8 cellular contexts compared by ENCODE assay signal in the genomic region with DNA sequence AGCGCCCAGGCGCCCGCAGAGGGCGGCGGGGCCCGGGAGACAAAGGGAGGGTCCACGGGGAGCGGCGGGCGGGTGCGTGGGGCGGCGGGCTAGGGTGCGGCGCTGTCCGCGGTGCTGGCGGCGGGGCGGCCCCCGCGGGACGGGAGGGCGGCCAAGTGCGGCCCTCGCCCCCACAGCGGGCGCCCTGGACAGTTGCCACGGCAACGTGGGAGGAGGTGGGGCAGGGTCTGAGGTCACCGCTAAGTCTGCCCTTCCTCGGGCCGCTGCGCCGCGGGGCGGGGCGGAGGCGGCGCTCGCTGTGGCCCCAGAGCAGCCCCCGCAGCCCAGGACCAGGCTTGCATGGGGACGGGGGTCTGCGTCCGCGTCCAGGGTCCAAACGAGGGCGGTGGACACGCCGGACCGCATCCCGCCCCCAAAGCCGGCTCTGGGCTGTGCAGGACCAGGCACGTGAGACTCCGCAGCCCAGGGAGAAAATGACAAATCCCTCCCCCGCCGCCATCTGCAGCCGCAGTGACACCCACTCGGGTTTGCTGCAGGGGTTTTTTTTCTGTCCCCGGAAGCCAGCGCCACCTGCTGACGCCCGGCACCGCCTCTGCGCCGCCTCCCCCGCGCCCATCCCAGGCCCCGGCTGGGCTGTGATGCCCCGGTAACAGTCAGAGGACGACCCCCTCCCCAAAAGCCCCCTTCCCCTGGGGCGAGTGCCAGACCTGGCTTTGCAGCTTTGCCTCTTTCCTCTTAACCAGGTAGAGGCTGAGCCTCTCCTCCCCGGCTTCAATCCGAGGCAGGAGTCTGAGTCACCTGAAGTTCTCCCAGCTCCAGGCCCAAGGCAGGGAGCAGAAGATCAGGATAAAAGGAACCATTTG. TPM values are rescaled to one million over a fixed set of nuclear protein-coding genes. Genes with fewer than 3 reads are reported as not detected.
DNase-seq lines count a peak whose midpoint lies in the region; ATAC-seq and TF ChIP-seq lines count a peak whose summit lies in the region.

No MANE protein-coding gene starts in this region.

- TF ChIP-seq CTCF in cardiac fibroblast (IDR thresholded peaks at IDR 0.05; ENCODE audit: low read depth, low read length) (peak; percentile 34), lower lobe of right lung (IDR thresholded peaks at IDR 0.05) (peak; percentile 40)

- H3K27ac ChIP-seq in lower lobe of right lung, result no peak overlapping the region

- DNase-seq in SIG-M5 treated with dmso at 0.1 percent for 504 hours (lab: John Stamatoyannopoulos, UW; ENCODE audit: unreplicated experiment), result peak; percentile 59
- no peak for DNase-seq in SIG-M5 (lab: John Stamatoyannopoulos, UW)
- peak; percentile 77 for DNase-seq in NAMALWA (ENCODE audit: low spot score)
- DNase-seq in activated CD4-positive, alpha-beta T cell treated with anti-CD3 and anti-CD28 coated beads for 1 hour, result peak; percentile 60
- peak in 1 of 2 donors; percentile 9 for DNase-seq in cardiac fibroblast (ENCODE audit: low read depth in 2 of 2)
- no peak for DNase-seq in lower lobe of right lung
- DNase-seq in stimulated activated CD8-positive, alpha-beta memory T cell treated with anti-CD3 and anti-CD28 coated beads, Interleukin-2, amount 100 ng/mL, for 48 hours (ENCODE audit: low read depth in 2 of 2), result peak; percentile 47 to 54
- DNase-seq in NCI-H128 (lab: John Stamatoyannopoulos, UW; ENCODE audit: unreplicated experiment), result no peak

- peaks cover 93% of the 10 kb centered on the region for H3K27me3 ChIP-seq in lower lobe of right lung (ENCODE audit: low read depth)

- H3K36me3 ChIP-seq in lower lobe of right lung, result no peaks in the 10 kb centered on the region

- H3K4me1 ChIP-seq in lower lobe of right lung, result peaks cover 23% of the 10 kb centered on the region

- intact Hi-C loops in lower lobe of right lung (cut with DNase I), result no loop called here

- H3K9me3 ChIP-seq in lower lobe of right lung, result no peaks in the 10 kb centered on the region

- H3K4me3 ChIP-seq in cardiac fibroblast (replicated peaks in 1 of 2; ENCODE audit: low read depth in 2 of 2, low read length in 2 of 2), result no peak overlapping the region
- H3K4me3 ChIP-seq in lower lobe of right lung, result peak overlapping the region; percentile 41

- no peak for ATAC-seq in lower lobe of right lung

RNA-seq across cellular contexts. Expression of gene YTHDF1, which starts 36.8 kb away (rescaled TPM):
- total RNA-seq in lower lobe of right lung, result 33.4 TPM

RNA-seq across cellular contexts. Expression of gene BIRC7, which starts 56.6 kb away (rescaled TPM):
- 15.9 TPM for total RNA-seq in lower lobe of right lung

Comparison
In these comparisons a context has a peak if more than half of its experiments do, and no peak if none do; other contexts are left out.
1. DNase-seq: peak in SIG-M5 treated with dmso at 0.1 percent for 504 hours (single experiment), NAMALWA (single experiment), activated CD4-positive, alpha-beta T cell treated with anti-CD3 and anti-CD28 coated beads for 1 hour (single experiment) and stimulated activated CD8-positive, alpha-beta memory T cell treated with anti-CD3 and anti-CD28 coated beads, Interleukin-2, amount 100 ng/mL, for 48 hours (2 of 2); none in SIG-M5 (single experiment), lower lobe of right lung (single experiment) and NCI-H128 (single experiment).